Comparison of ENCODE assay signal across 21 cellular contexts in genomic region chr14:22185191-22185590, GRCh38.
DNase-seq lines count a peak whose midpoint lies in the region; ATAC-seq and TF ChIP-seq lines count a peak whose summit lies in the region.
"Had no signal": no experiment of that assay in that cellular context is flagged by ENCODE, and none has a peak within 500 bp of the region (broad histone marks: within the 10 kb centered on the region; RNA-seq: fewer than 3 reads in every experiment).

No MANE protein-coding gene starts in this region.

- H3K4me1 ChIP-seq in OCI-LY1 (ENCODE audit: insufficient read depth, low read length, severe bottlenecking) (no peaks in the 10 kb centered on the region), endodermal cell (ENCODE audit: control insufficient read depth, insufficient read depth, low read length) (no peaks in the 10 kb centered on the region), osteoblast (ENCODE audit: insufficient read depth, low read length) (peaks cover 4% of the 10 kb centered on the region)
- H3K4me1 ChIP-seq: upper lobe of right lung had no signal

- H4K20me1 ChIP-seq in OCI-LY1 (ENCODE audit: insufficient read depth, low read length) = no peaks in the 10 kb centered on the region
- no peaks in the 10 kb centered on the region for H4K20me1 ChIP-seq in osteoblast (ENCODE audit: insufficient read depth, low read length)

- no peaks in the 10 kb centered on the region for H3F3A ChIP-seq in OCI-LY1 (ENCODE audit: insufficient read depth, low read length)

- H3K4me2 ChIP-seq in OCI-LY1 (ENCODE audit: low read length) = no peak overlapping the region
- H3K4me2 ChIP-seq in osteoblast (ENCODE audit: insufficient read depth, low read length) = no peak overlapping the region

- H3K4me3 ChIP-seq in OCI-LY1 (ENCODE audit: low read depth, low read length, poor library complexity, severe bottlenecking) (no peak overlapping the region), endodermal cell (ENCODE audit: low read length) (no peak overlapping the region), osteoblast (ENCODE audit: insufficient read depth, low read length) (no peak overlapping the region)
- H3K4me3 ChIP-seq: K562, skin epidermis, upper lobe of right lung had no signal

- H3K4me1 Mint-ChIP-seq in endodermal cell = peaks cover 3% of the 10 kb centered on the region
- H3K4me1 Mint-ChIP-seq: T-cell had no signal

- H3K36me3 ChIP-seq in OCI-LY1 (ENCODE audit: insufficient read depth, low read length) (no peaks in the 10 kb centered on the region), endodermal cell (ENCODE audit: control insufficient read depth, insufficient read depth, low read length) (no peaks in the 10 kb centered on the region), osteoblast (ENCODE audit: insufficient read depth, low read length) (no peaks in the 10 kb centered on the region)
- H3K36me3 ChIP-seq: upper lobe of right lung had no signal

- no peak overlapping the region for H3K27ac ChIP-seq in OCI-LY1 (ENCODE audit: low read depth, low read length, poor library complexity, severe bottlenecking)
- no peak overlapping the region for H3K27ac ChIP-seq in endodermal cell (ENCODE audit: low read depth, low read length)
- H3K27ac ChIP-seq in osteoblast (ENCODE audit: low read depth, low read length) = no peak overlapping the region
- H3K27ac ChIP-seq: skin epidermis, upper lobe of right lung had no signal

- H3K27me3 Mint-ChIP-seq in endodermal cell (ENCODE audit: insufficient read depth) = no peaks in the 10 kb centered on the region
- H3K27me3 Mint-ChIP-seq: T-cell had no signal

- no peak for ATAC-seq in HG03439 (IDR thresholded peaks at IDR 0.05; ENCODE audit: unreplicated experiment)
- ATAC-seq: K562, PC-3, T-cell, upper lobe of right lung had no signal

- intact Hi-C loops in posterior cingulate gyrus (cut with DNase I) = no loop called here

- H3K79me2 ChIP-seq in OCI-LY1 (ENCODE audit: insufficient read depth, low read length) (no peaks in the 10 kb centered on the region), osteoblast (ENCODE audit: insufficient read depth, low read length) (no peaks in the 10 kb centered on the region)

- H2AFZ ChIP-seq in OCI-LY1 (ENCODE audit: low read length) (no peak overlapping the region), osteoblast (ENCODE audit: low read length) (no peak overlapping the region)

- no peaks in the 10 kb centered on the region for H3K36me3 Mint-ChIP-seq in endodermal cell (ENCODE audit: low read depth)
- H3K36me3 Mint-ChIP-seq: T-cell had no signal

- no peak overlapping the region for H3K9ac ChIP-seq in OCI-LY1 (ENCODE audit: low read length)
- no peak overlapping the region for H3K9ac ChIP-seq in endodermal cell (ENCODE audit: extremely low read depth, low read length, poor library complexity, severe bottlenecking)

- TF ChIP-seq CTCF in OCI-LY1 (IDR thresholded peaks at IDR 0.05; ENCODE audit: low read length) = peak; percentile 20; the same call in 1 of the 2 replicates
- peak; percentile 29 for TF ChIP-seq CTCF in endodermal cell (conservative IDR thresholded peaks at IDR 0.05)
- TF ChIP-seq CTCF in osteoblast (IDR thresholded peaks at IDR 0.05; ENCODE audit: extremely low read depth, low read depth, low read length) = no peak

- H3K9me3 Mint-ChIP-seq in endodermal cell = no peaks in the 10 kb centered on the region
- H3K9me3 Mint-ChIP-seq: T-cell had no signal

- H3K4me3 Mint-ChIP-seq in endodermal cell = no peak overlapping the region
- H3K4me3 Mint-ChIP-seq: T-cell had no signal

- WGBS in endodermal cell (ENCODE audit: insufficient coverage in 1 of 2, insufficient read length in 1 of 2), 2 experiments = 44 to 80% methylated on average over 1 of the region's 1 CpG

- no peak overlapping the region for H3K27ac Mint-ChIP-seq in endodermal cell
- H3K27ac Mint-ChIP-seq: T-cell had no signal

- DNase-seq in EH (ENCODE audit: low read depth) (peak; percentile 12), endodermal cell (no peak), left kidney (ENCODE audit: low read depth, low spot score) (peak; percentile 12), osteoblast (ENCODE audit: insufficient read length, low spot score, missing footprints) (no peak), posterior cingulate gyrus (no peak)
- no peak for DNase-seq in activated CD4-positive, alpha-beta T cell treated with anti-CD3 and anti-CD28 coated beads, Interleukin-2, amount 50 U/mL, for 48 hours
- DNase-seq: activated CD4-positive, CD25-positive, alpha-beta regulatory T cell; activated CD8-positive, alpha-beta memory T cell treated with anti-CD3 and anti-CD28 coated beads, Interleukin-2, amount 50 U/mL, for 4 hours; activated naive CD4-positive, alpha-beta T cell treated with anti-CD3 and anti-CD28 coated beads, Interleukin-2, amount 50 U/mL, for 16 hours; effector CD4-positive, alpha-beta T cell; H7; islet precursor cell; NCI-H146; stimulated activated naive CD4-positive, alpha-beta T cell; T-cell; upper lobe of right lung had no signal

- H3K27me3 ChIP-seq in OCI-LY1 (ENCODE audit: insufficient read depth, low read length) = no peaks in the 10 kb centered on the region
- no peaks in the 10 kb centered on the region for H3K27me3 ChIP-seq in endodermal cell (ENCODE audit: control insufficient read depth, insufficient read depth, low read length, poor library complexity, severe bottlenecking)
- H3K27me3 ChIP-seq in osteoblast (ENCODE audit: insufficient read depth, low read length) = no peaks in the 10 kb centered on the region
- H3K27me3 ChIP-seq: upper lobe of right lung had no signal

- H3K9me3 ChIP-seq in OCI-LY1 (ENCODE audit: low read length) (no peaks in the 10 kb centered on the region), endodermal cell (ENCODE audit: control insufficient read depth, low read length) (no peaks in the 10 kb centered on the region), osteoblast (ENCODE audit: low read depth, low read length) (no peaks in the 10 kb centered on the region)
- H3K9me3 ChIP-seq: upper lobe of right lung had no signal

- no peaks in the 10 kb centered on the region for H3K9me2 ChIP-seq in OCI-LY1 (ENCODE audit: low read depth, low read length)

Comparison
In these comparisons a context has a peak if more than half of its experiments do, and no peak if none do; other contexts are left out.
1. DNase-seq: peak in EH (single experiment) and left kidney (single experiment); none in endodermal cell (single experiment), osteoblast (single experiment), activated CD4-positive, alpha-beta T cell treated with anti-CD3 and anti-CD28 coated beads, Interleukin-2, amount 50 U/mL, for 48 hours (0 of 2) and posterior cingulate gyrus (0 of 10).